10 cellular contexts compared by ENCODE assay signal in genomic region chr7:36047254-36047653, GRCh38.
DNase-seq lines count a peak whose midpoint lies in the region; ATAC-seq and TF ChIP-seq lines count a peak whose summit lies in the region.
"Had no signal": no experiment of that assay in that cellular context is flagged by ENCODE, and none has a peak within 500 bp of the region (broad histone marks: within the 10 kb centered on the region; RNA-seq: fewer than 3 reads in every experiment).

No MANE protein-coding gene starts in this region.

- POLR2A ChIA-PET in MCF 10A (lab: Yijun Ruan, JAX), result interaction anchor here (0.6 to 4.7 kb wide), 5 partner anchors 10 to 234 kb away, joined by 6 to 55 read pairs (median 7); no protein-coding TSS in a partner anchor

- no peak overlapping the region for H3K27ac ChIP-seq in mammary epithelial cell (ENCODE audit: insufficient read depth, low read depth, low read length)
- H3K27ac ChIP-seq in endodermal cell (ENCODE audit: low read depth, low read length), result no peak overlapping the region
- H3K27ac ChIP-seq in upper lobe of right lung, result peak overlapping the region; percentile 15
- peak overlapping the region in 1 of 4 donors; percentile 13 for H3K27ac ChIP-seq in transverse colon
- H3K27ac ChIP-seq: BLaER1 had no signal

- H3K27ac Mint-ChIP-seq in MCF 10A (ENCODE audit: low read depth, unreplicated experiment) (no peak overlapping the region), endodermal cell (no peak overlapping the region)
- H3K27ac Mint-ChIP-seq: naive B cell had no signal

- in situ Hi-C loops in mammary epithelial cell (cut with MboI; ENCODE audit: low sequenced_read_pairs in 2 of 2) (no loop called here), transverse colon (cut with MboI; ENCODE audit: low pct_ligation_motif_present in 1 of 4, low pct_unique_long_range_greater_than_20kb in 1 of 4, low sequenced_read_pairs in 3 of 4) (no loop called here)

- no peak overlapping the region for H2AFZ ChIP-seq in mammary epithelial cell (ENCODE audit: low read depth, low read length)

- dilution Hi-C loops in mammary epithelial cell (cut with HindIII; ENCODE audit: low sequenced_read_pairs), result no loop called here

- no peaks in the 10 kb centered on the region for H4K20me1 ChIP-seq in mammary epithelial cell (ENCODE audit: insufficient read depth, low read length)
- H4K20me1 ChIP-seq: BLaER1 had no signal

- TF ChIP-seq CTCF in MCF 10A (IDR thresholded peaks at IDR 0.05; ENCODE audit: unreplicated experiment) (no peak), mammary epithelial cell (conservative IDR thresholded peaks at IDR 0.05 in 1 of 2, IDR thresholded peaks at IDR 0.05 in 1 of 2; ENCODE audit: extremely low read depth in 1 of 2, insufficient read depth in 1 of 2, low read depth in 1 of 2, low read length in 2 of 2) (peak in 1 of 2 donors; percentile 26), endodermal cell (conservative IDR thresholded peaks at IDR 0.05) (peak; percentile 65), upper lobe of right lung (IDR thresholded peaks at IDR 0.05) (no peak), transverse colon (IDR thresholded peaks at IDR 0.05) (no peak)

- H3K4me1 ChIP-seq in mammary epithelial cell (ENCODE audit: insufficient read depth, low read length) (peaks cover 18% of the 10 kb centered on the region), endodermal cell (ENCODE audit: control insufficient read depth, insufficient read depth, low read length) (peaks cover 16% of the 10 kb centered on the region), upper lobe of right lung (peaks cover 50% of the 10 kb centered on the region), transverse colon (peaks cover 0 to 6% (median 3%) of the 10 kb centered on the region in 4 donors)

- ATAC-seq in upper lobe of right lung (no peak), HG03139 (IDR thresholded peaks at IDR 0.05; ENCODE audit: unreplicated experiment) (no peak)

- DNase-seq in MCF 10A (ENCODE audit: unreplicated experiment) (peak; percentile 19), mammary epithelial cell (no peak), NOMO-1 treated with dmso at 0.1 percent for 144 hours (lab: John Stamatoyannopoulos, UW; ENCODE audit: unreplicated experiment) (peak; percentile 67), endodermal cell (peak; percentile 53), upper lobe of right lung (no peak), transverse colon (no peak)
- no peak for DNase-seq in NK-92 treated with Interleukin-12 subunit alpha and Interleukin-12 subunit beta, amount 100 ng/mL, for 24 hours (lab: John Stamatoyannopoulos, UW)
- DNase-seq: naive B cell had no signal

- H3K27me3 ChIP-seq in mammary epithelial cell (ENCODE audit: insufficient read depth, low read length) (no peaks in the 10 kb centered on the region), endodermal cell (ENCODE audit: control insufficient read depth, insufficient read depth, low read length, poor library complexity, severe bottlenecking) (no peaks in the 10 kb centered on the region), upper lobe of right lung (no peaks in the 10 kb centered on the region), transverse colon (no peaks in the 10 kb centered on the region)
- H3K27me3 ChIP-seq: BLaER1 had no signal

- 83% methylated on average over 1 of the region's 1 CpG for WGBS in mammary epithelial cell (ENCODE audit: low coverage, missing lambda C conversion rate)
- WGBS in endodermal cell (ENCODE audit: insufficient coverage in 1 of 2, insufficient read length in 1 of 2), 2 experiments, result 80% methylated on average over 1 of the region's 1 CpG; no CpG with 5 or more reads in 1 of the 2 experiments
- WGBS in transverse colon (ENCODE audit: low coverage in 1 of 2), 2 donors, result 56 to 71% methylated on average over 1 of the region's 1 CpG

- no peak overlapping the region for H3K9ac ChIP-seq in mammary epithelial cell (ENCODE audit: insufficient read depth, low read length)
- no peak overlapping the region for H3K9ac ChIP-seq in endodermal cell (ENCODE audit: extremely low read depth, low read length, poor library complexity, severe bottlenecking)
- H3K9ac ChIP-seq: BLaER1 had no signal

- H3K27me3 Mint-ChIP-seq in MCF 10A (ENCODE audit: insufficient read depth, unreplicated experiment) (peaks cover 13% of the 10 kb centered on the region), endodermal cell (ENCODE audit: insufficient read depth) (no peaks in the 10 kb centered on the region)

- no TSS peak for BruUV-seq in MCF 10A (replicated peaks; lab: Mats Ljungman, UMichigan)
- no TSS peak for BruUV-seq in mammary epithelial cell (replicated peaks; lab: Mats Ljungman, UMichigan)

- no peaks in the 10 kb centered on the region for H3K79me2 ChIP-seq in mammary epithelial cell (ENCODE audit: insufficient read depth, low read length)

- CTCF ChIA-PET in MCF 10A (lab: Yijun Ruan, JAX) (interaction anchor here (0.5 to 1.8 kb wide), 6 partner anchors 9 to 479 kb away, joined by 3 to 7 read pairs (median 3); no protein-coding TSS in a partner anchor), mammary epithelial cell (lab: Charles Lee; ENCODE audit: low non-redundant PET) (interaction anchor here (0.5 kb wide), 1 partner anchor 67 kb away, joined by 3 read pairs; no protein-coding TSS in a partner anchor)

- no peak for TF ChIP-seq EP300 in transverse colon (IDR thresholded peaks at IDR 0.05; ENCODE audit: low read depth)

- H3K4me1 Mint-ChIP-seq in MCF 10A (ENCODE audit: insufficient read depth, unreplicated experiment) (peaks cover 12% of the 10 kb centered on the region), endodermal cell (peaks cover 38% of the 10 kb centered on the region)

- no peaks in the 10 kb centered on the region for H3K36me3 ChIP-seq in mammary epithelial cell (ENCODE audit: insufficient read depth, low read length)
- H3K36me3 ChIP-seq in endodermal cell (ENCODE audit: control insufficient read depth, insufficient read depth, low read length), result no peaks in the 10 kb centered on the region
- H3K36me3 ChIP-seq in upper lobe of right lung, result no peaks in the 10 kb centered on the region
- H3K36me3 ChIP-seq in transverse colon, result no peaks in the 10 kb centered on the region
- H3K36me3 ChIP-seq: BLaER1 had no signal

- H3K9me3 Mint-ChIP-seq in MCF 10A (ENCODE audit: unreplicated experiment) (no peaks in the 10 kb centered on the region), endodermal cell (no peaks in the 10 kb centered on the region)

- TF ChIP-seq POLR2A in transverse colon (IDR thresholded peaks at IDR 0.05), result no peak

- no peak overlapping the region for H3K4me3 Mint-ChIP-seq in MCF 10A (ENCODE audit: unreplicated experiment)
- no peak overlapping the region for H3K4me3 Mint-ChIP-seq in endodermal cell
- H3K4me3 Mint-ChIP-seq: naive B cell had no signal

- no peaks in the 10 kb centered on the region for H3K9me3 ChIP-seq in mammary epithelial cell (replicated peaks; ENCODE audit: insufficient read depth, low read length)
- no peaks in the 10 kb centered on the region for H3K9me3 ChIP-seq in endodermal cell (ENCODE audit: control insufficient read depth, low read length)
- H3K9me3 ChIP-seq in upper lobe of right lung, result no peaks in the 10 kb centered on the region
- H3K9me3 ChIP-seq in transverse colon, result no peaks in the 10 kb centered on the region
- H3K9me3 ChIP-seq: BLaER1 had no signal

- H3K36me3 Mint-ChIP-seq in MCF 10A (ENCODE audit: insufficient read depth, unreplicated experiment), result no peaks in the 10 kb centered on the region
- no peaks in the 10 kb centered on the region for H3K36me3 Mint-ChIP-seq in endodermal cell (ENCODE audit: low read depth)
- H3K36me3 Mint-ChIP-seq: naive B cell had no signal

- no peak overlapping the region for H3K4me2 ChIP-seq in mammary epithelial cell (ENCODE audit: insufficient read depth, low read depth, low read length)
- H3K4me2 ChIP-seq: BLaER1 had no signal

- intact Hi-C loops in MCF 10A (cut with micrococcal nuclease) (loop anchor here (5.0 kb wide), 1 partner anchor 70 kb away; no protein-coding TSS in a partner anchor), mammary epithelial cell (cut with micrococcal nuclease) (loop anchor here (5.0 kb wide), 1 partner anchor 70 kb away; no protein-coding TSS in a partner anchor), upper lobe of right lung (cut with DNase I) (no loop called here), transverse colon (cut with DNase I; ENCODE audit: low total_unique reads) (no loop called here)

- H3K4me3 ChIP-seq in mammary epithelial cell (replicated peaks in 1 of 3; ENCODE audit: insufficient read depth in 1 of 3, low read depth in 2 of 3, low read length in 3 of 3) (no peak overlapping the region), endodermal cell (ENCODE audit: low read length) (no peak overlapping the region), upper lobe of right lung (no peak overlapping the region), transverse colon (no peak overlapping the region)
- H3K4me3 ChIP-seq: BLaER1 had no signal

Comparison
In these comparisons a context has a peak if more than half of its experiments do, and no peak if none do; other contexts are left out.
1. DNase-seq: peak in MCF 10A (single experiment), NOMO-1 treated with dmso at 0.1 percent for 144 hours (single experiment) and endodermal cell (single experiment); none in mammary epithelial cell (single experiment), upper lobe of right lung (single experiment), NK-92 treated with Interleukin-12 subunit alpha and Interleukin-12 subunit beta, amount 100 ng/mL, for 24 hours (single experiment) and transverse colon (single experiment).
2. intact Hi-C loops: an anchor here in MCF 10A (5.0 kb wide) and mammary epithelial cell (5.0 kb wide); none called in upper lobe of right lung and transverse colon.